ENCODE assay signal across 14 cellular contexts in the genomic region with DNA sequence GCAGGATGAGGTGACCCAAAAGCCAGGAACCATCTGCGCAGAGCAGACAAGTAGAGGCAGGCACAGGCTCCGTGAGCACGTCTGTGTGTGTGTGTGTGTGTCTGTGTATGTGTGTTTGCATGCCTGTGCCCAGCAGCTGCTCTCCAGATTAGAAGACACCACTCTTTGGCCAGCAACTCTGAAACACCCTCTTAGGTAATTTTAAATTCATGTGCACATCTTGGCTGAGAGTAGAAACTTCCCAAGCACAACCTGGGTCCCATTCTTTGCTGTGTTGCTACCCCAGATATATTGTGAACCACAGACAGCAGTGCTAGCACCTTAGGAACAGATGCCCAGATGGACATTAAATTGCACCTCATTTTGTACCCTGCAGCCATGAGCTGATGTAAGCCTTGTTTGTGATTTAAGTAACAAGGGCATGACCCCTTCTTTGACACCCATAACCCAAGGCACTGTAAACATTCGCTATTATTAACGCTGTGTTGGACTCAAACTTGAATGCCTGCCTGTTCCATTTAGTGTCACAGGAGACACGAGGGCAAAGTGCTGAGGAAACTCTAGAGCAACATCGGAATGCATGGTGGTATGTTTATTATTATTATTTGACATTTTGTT. TPM values are rescaled to one million over a fixed set of nuclear protein-coding genes. Genes with fewer than 3 reads are reported as not detected.
DNase-seq lines count a peak whose midpoint lies in the region; ATAC-seq and TF ChIP-seq lines count a peak whose summit lies in the region.
"Had no signal": no experiment of that assay in that cellular context is flagged by ENCODE, and none has a peak within 500 bp of the region (broad histone marks: within the 10 kb centered on the region; RNA-seq: fewer than 3 reads in every experiment).

A gene (minus strand): TSS at position 89 of the 618 bp plus-strand sequence.

- H3K27me3 Mint-ChIP-seq in endothelial cell (ENCODE audit: unreplicated experiment): no peaks in the 10 kb centered on the region
- H3K27me3 Mint-ChIP-seq: activated T-cell treated with anti-CD3 and anti-CD28 coated beads, Interleukin-2, amount 50 U/mL, for 24 hours; brain; CD4-positive, alpha-beta memory T cell had no signal

- no peak for DNase-seq in HL-60 (ENCODE audit: low read depth in 1 of 2, low spot score in 1 of 2)
- no peak for DNase-seq in endothelial cell (ENCODE audit: low spot score)
- no peak for DNase-seq in lung microvascular endothelial cell (ENCODE audit: low read depth in 2 of 2)
- no peak for DNase-seq in suprapubic skin (ENCODE audit: low spot score in 2 of 2)
- DNase-seq in stimulated activated naive CD4-positive, alpha-beta T cell treated with Interleukin-2 at 50 U/mL for 16 hours (lab: John Stamatoyannopoulos, UW): no peak
- no peak for DNase-seq in SKM-1 treated with dmso at 0.1 percent for 144 hours (lab: John Stamatoyannopoulos, UW; ENCODE audit: unreplicated experiment)
- no peak for DNase-seq in NCI-H526 treated with DMSO at 0.1 percent for 48 hours (lab: John Stamatoyannopoulos, UW)
- DNase-seq: activated T-cell treated with anti-CD3 and anti-CD28 coated beads, Interleukin-2, amount 50 U/mL, for 24 hours; CD4-positive, alpha-beta memory T cell; NCI-H1694 treated with DMSO at 0.1 percent for 48 hours; OCI-M1 had no signal

- H3K27ac ChIP-seq in HL-60 (replicated peaks) (peak within 1 kb of the TSS; percentile 40), suprapubic skin (peak within 1 kb of the TSS; percentile 67)

- H3K36me3 ChIP-seq in suprapubic skin: no peaks in the 10 kb centered on the region

- H3K36me3 Mint-ChIP-seq in endothelial cell (ENCODE audit: low read depth, unreplicated experiment): no peaks in the 10 kb centered on the region

- H3K4me3 ChIP-seq in HL-60 (replicated peaks; ENCODE audit: insufficient read depth, low read length) (no peak within 1 kb of the TSS), suprapubic skin (no peak within 1 kb of the TSS)
- H3K4me3 ChIP-seq: skin epidermis had no signal

- no peak within 1 kb of the TSS for H3K4me3 Mint-ChIP-seq in endothelial cell (ENCODE audit: unreplicated experiment)
- H3K4me3 Mint-ChIP-seq: activated T-cell treated with anti-CD3 and anti-CD28 coated beads, Interleukin-2, amount 50 U/mL, for 24 hours; CD4-positive, alpha-beta memory T cell had no signal

- H3K4me1 Mint-ChIP-seq in endothelial cell (ENCODE audit: unreplicated experiment): peaks cover 3% of the 10 kb centered on the region
- H3K4me1 Mint-ChIP-seq: CD4-positive, alpha-beta memory T cell had no signal

- H3K27me3 ChIP-seq in HL-60 (ENCODE audit: insufficient read depth, poor library complexity, severe bottlenecking) (no peaks in the 10 kb centered on the region), suprapubic skin (no peaks in the 10 kb centered on the region)

- TF ChIP-seq EP300 in suprapubic skin (IDR thresholded peaks at IDR 0.05): no peak

- no peaks in the 10 kb centered on the region for H3K9me3 ChIP-seq in suprapubic skin

- WGBS in suprapubic skin: 53% methylated on average over 6 of the region's 7 CpGs

- H3K4me1 ChIP-seq in suprapubic skin: peaks cover 9% of the 10 kb centered on the region

- H3K27ac Mint-ChIP-seq in endothelial cell (ENCODE audit: unreplicated experiment): no peak within 1 kb of the TSS
- H3K27ac Mint-ChIP-seq: activated T-cell treated with anti-CD3 and anti-CD28 coated beads, Interleukin-2, amount 50 U/mL, for 24 hours; CD4-positive, alpha-beta memory T cell had no signal

- no peak for TF ChIP-seq CTCF in HL-60 (IDR thresholded peaks at IDR 0.05; ENCODE audit: insufficient read depth, low read length)
- TF ChIP-seq CTCF in endothelial cell (IDR thresholded peaks at IDR 0.05; ENCODE audit: unreplicated experiment): no peak
- TF ChIP-seq CTCF in suprapubic skin (IDR thresholded peaks at IDR 0.05): no peak

- H3K9me3 Mint-ChIP-seq in endothelial cell (ENCODE audit: unreplicated experiment): no peaks in the 10 kb centered on the region
- H3K9me3 Mint-ChIP-seq: activated T-cell treated with anti-CD3 and anti-CD28 coated beads, Interleukin-2, amount 50 U/mL, for 24 hours had no signal

- no peak for TF ChIP-seq POLR2A in suprapubic skin (IDR thresholded peaks at IDR 0.05)

- ATAC-seq in HG03108 (IDR thresholded peaks at IDR 0.05; ENCODE audit: unreplicated experiment): no peak

RNA-seq across cellular contexts. Expression of the gene that starts here (rescaled TPM):
- total RNA-seq in endothelial cell (ENCODE audit: unreplicated experiment): 19.1 TPM
- 22.0 and 36.3 TPM in 2 replicates for total RNA-seq in lung microvascular endothelial cell
- 10 to 100 TPM; 14.0 to 19.9 (median 15.9) TPM for total RNA-seq in suprapubic skin
- total RNA-seq: CD4-positive, alpha-beta memory T cell had no signal
